In the genomic region with DNA sequence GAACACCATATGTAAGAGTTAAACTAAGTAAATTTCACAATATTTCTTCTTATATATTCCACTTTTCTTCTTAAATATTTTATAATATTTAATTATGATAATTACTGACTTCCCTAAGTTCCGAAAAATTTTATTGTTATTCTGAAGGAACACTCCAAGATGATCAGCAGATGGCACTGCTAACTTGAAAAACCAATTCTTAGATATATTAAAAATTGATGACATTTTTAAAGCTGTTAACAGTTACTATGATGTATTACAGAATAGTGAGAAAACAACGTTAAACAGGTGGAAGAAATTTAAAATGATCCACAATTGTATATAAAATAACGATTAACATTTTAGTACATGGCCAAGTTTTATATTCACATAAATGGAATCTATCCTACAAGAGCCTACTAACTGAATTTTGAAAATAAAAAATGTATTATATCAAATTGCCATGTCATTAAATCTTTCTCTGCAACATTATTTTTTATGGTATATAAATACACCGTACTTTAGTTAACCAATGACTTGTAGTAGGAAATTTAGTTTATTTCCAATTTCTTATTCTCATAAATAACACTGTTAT, we compare ENCODE assay signal across 9 cellular contexts. TPM values are rescaled to one million over a fixed set of nuclear protein-coding genes. Genes with fewer than 3 reads are reported as not detected.
DNase-seq lines count a peak whose midpoint lies in the region; ATAC-seq, FAIRE-seq and TF ChIP-seq lines count a peak whose summit lies in the region.
"Had no signal": no experiment of that assay in that cellular context is flagged by ENCODE, and none has a peak within 500 bp of the region (broad histone marks: within the 10 kb centered on the region; RNA-seq: fewer than 3 reads in every experiment).

No MANE protein-coding gene starts in this region.

- H3K27me3 ChIP-seq in cardiac muscle cell (peaks cover 7% of the 10 kb centered on the region), transverse colon (no peaks in the 10 kb centered on the region)
- H3K27me3 ChIP-seq: gastroesophageal sphincter had no signal

- in situ Hi-C loops in SK-MEL-5 (cut with HindIII; ENCODE audit: low pct_unique_long_range_greater_than_20kb, low sequenced_read_pairs): no loop called here
- in situ Hi-C loops in transverse colon (cut with MboI; ENCODE audit: low pct_ligation_motif_present in 1 of 4, low pct_unique_long_range_greater_than_20kb in 1 of 4, low sequenced_read_pairs in 3 of 4): loop anchor here in 3 of 4 donors (5.0 to 25.0 kb wide), 3 partner anchors 659 to 674 kb away; no protein-coding TSS in a partner anchor

- POLR2A ChIA-PET in activated CD4-positive, alpha-beta T cell treated with anti-CD3 and anti-CD28 coated beads, Interleukin-2, amount 10 ng/mL, durations not matched to agents 7 days and 5 days (lab: Charles Lee): no interaction called here

- no peaks in the 10 kb centered on the region for H3K36me3 ChIP-seq in cardiac muscle cell
- H3K36me3 ChIP-seq in transverse colon: no peaks in the 10 kb centered on the region
- H3K36me3 ChIP-seq: gastroesophageal sphincter had no signal

- H3K27me3 Mint-ChIP-seq in activated CD4-positive, alpha-beta T cell treated with anti-CD3 and anti-CD28 coated beads, Interleukin-2, amount 10 ng/mL, durations not matched to agents 7 days and 5 days: peaks cover 4% of the 10 kb centered on the region

- H3K4me1 ChIP-seq in cardiac muscle cell (ENCODE audit: low read depth): no peaks in the 10 kb centered on the region
- H3K4me1 ChIP-seq in transverse colon: no peaks in the 10 kb centered on the region
- H3K4me1 ChIP-seq: gastroesophageal sphincter had no signal

- TF ChIP-seq CTCF in cardiac muscle cell (IDR thresholded peaks at IDR 0.05; ENCODE audit: low read depth, low read length) (peak; percentile 47), transverse colon (IDR thresholded peaks at IDR 0.05) (peak; percentile 23 to 39 (median 30))

- ATAC-seq in left cardiac atrium: no peak
- ATAC-seq: gastroesophageal sphincter had no signal

- H3K4me3 ChIP-seq in cardiac muscle cell (no peak overlapping the region), transverse colon (no peak overlapping the region)
- H3K4me3 ChIP-seq: gastroesophageal sphincter had no signal

- no peaks in the 10 kb centered on the region for H3K4me1 Mint-ChIP-seq in activated CD4-positive, alpha-beta T cell treated with anti-CD3 and anti-CD28 coated beads, Interleukin-2, amount 10 ng/mL, durations not matched to agents 7 days and 5 days

- H3K36me3 Mint-ChIP-seq in activated CD4-positive, alpha-beta T cell treated with anti-CD3 and anti-CD28 coated beads, Interleukin-2, amount 10 ng/mL, durations not matched to agents 7 days and 5 days (ENCODE audit: low read depth): no peaks in the 10 kb centered on the region

- no peak overlapping the region for H3K4me3 Mint-ChIP-seq in activated CD4-positive, alpha-beta T cell treated with anti-CD3 and anti-CD28 coated beads, Interleukin-2, amount 10 ng/mL, durations not matched to agents 7 days and 5 days

- FAIRE-seq in frontal cortex (lab: Jason Lieb, UNC): peak; percentile 98

- peaks cover 5% of the 10 kb centered on the region for H3K9me3 Mint-ChIP-seq in activated CD4-positive, alpha-beta T cell treated with anti-CD3 and anti-CD28 coated beads, Interleukin-2, amount 10 ng/mL, durations not matched to agents 7 days and 5 days

- DNase-seq in cardiac muscle cell (ENCODE audit: low read depth in 1 of 2, low spot score in 1 of 2) (peak; percentile 18 to 63), left cardiac atrium (no peak), SK-MEL-5 (ENCODE audit: low read depth, low spot score) (peak; percentile 44), frontal cortex (ENCODE audit: low spot score in 2 of 2) (no peak), transverse colon (no peak), cortex of kidney (lab: John Stamatoyannopoulos, UW) (no peak)
- no peak for DNase-seq in stimulated activated CD4-positive, alpha-beta T cell treated with anti-CD3 and anti-CD28 coated beads, Interleukin-15, amount 100 ng/mL, for 24 hours
- no peak for DNase-seq in activated CD4-positive, alpha-beta T cell treated with anti-CD3 and anti-CD28 coated beads, Interleukin-2, amount 10 ng/mL, durations not matched to agents 7 days and 5 days

- intact Hi-C loops in left cardiac atrium (cut with DNase I) (loop anchor here (5.0 to 10.0 kb wide), 2 partner anchors 656 to 659 kb away; no protein-coding TSS in a partner anchor), transverse colon (cut with DNase I; ENCODE audit: low total_unique reads) (loop anchor here (10.0 kb wide), 1 partner anchor 666 kb away; no protein-coding TSS in a partner anchor)

- H3K27ac Mint-ChIP-seq in activated CD4-positive, alpha-beta T cell treated with anti-CD3 and anti-CD28 coated beads, Interleukin-2, amount 10 ng/mL, durations not matched to agents 7 days and 5 days: no peak overlapping the region

- H3K9me3 ChIP-seq in cardiac muscle cell (ENCODE audit: low read depth) (no peaks in the 10 kb centered on the region), transverse colon (peaks cover 7 to 20% of the 10 kb centered on the region in 2 donors)

- TF ChIP-seq EP300 in transverse colon (IDR thresholded peaks at IDR 0.05; ENCODE audit: low read depth): no peak

- 21 to 32% methylated on average over 4 of the region's 4 CpGs for WGBS in transverse colon (ENCODE audit: low coverage in 1 of 2), 2 donors

- H3K27ac ChIP-seq in cardiac muscle cell (no peak overlapping the region), transverse colon (no peak overlapping the region)
- H3K27ac ChIP-seq: gastroesophageal sphincter had no signal

- CTCF ChIA-PET in activated CD4-positive, alpha-beta T cell treated with anti-CD3 and anti-CD28 coated beads, Interleukin-2, amount 10 ng/mL, durations not matched to agents 7 days and 5 days (lab: Charles Lee): no interaction called here

- TF ChIP-seq POLR2A in transverse colon (IDR thresholded peaks at IDR 0.05): no peak

RNA-seq across cellular contexts. Expression of gene MUSK, which starts 30.1 kb away (rescaled TPM):
- total RNA-seq in cardiac muscle cell (not detected in 2 replicates), left cardiac atrium (1 to 10 TPM; 1.1 to 2.8 TPM), frontal cortex (under 0.01 TPM), transverse colon (1 to 10 TPM in 3 of 4 donors, not detected in 1; 2.2 to 5.6 (median 2.7) TPM)
- not detected in 2 replicates for polyA plus RNA-seq in cardiac muscle cell
- total RNA-seq in SK-MEL-5 (2014; rRNA removed; shearing (Covaris generic)): not detected in 2 replicates
- 0.13 TPM in 1 of 2 replicates, not detected in the other for polyA plus RNA-seq in SK-MEL-5 (2015; cell fraction: cytosol; rRNA removed)
- not detected in 2 replicates for polyA plus RNA-seq in SK-MEL-5 (2015; cell fraction: nucleus; rRNA removed)
- total RNA-seq in activated CD4-positive, alpha-beta T cell treated with anti-CD3 and anti-CD28 coated beads, Interleukin-2, amount 10 ng/mL, durations not matched to agents 7 days and 5 days: not detected

RNA-seq across cellular contexts. Expression of gene SVEP1, which starts 58.9 kb away (rescaled TPM):
- 2.8 and 4.4 TPM in 2 replicates for total RNA-seq in cardiac muscle cell
- polyA plus RNA-seq in cardiac muscle cell: 1.9 and 2.3 TPM in 2 replicates
- 10 to 100 TPM; 18.6 to 20.8 TPM for total RNA-seq in left cardiac atrium
- total RNA-seq in SK-MEL-5 (2014; rRNA removed; shearing (Covaris generic)): not detected in 2 replicates
- 0.01 TPM in 1 of 2 replicates, not detected in the other for polyA plus RNA-seq in SK-MEL-5 (2015; cell fraction: cytosol; rRNA removed)
- 0.02 TPM in 1 of 2 replicates, not detected in the other for polyA plus RNA-seq in SK-MEL-5 (2015; cell fraction: nucleus; rRNA removed)
- total RNA-seq in frontal cortex: 8.6 TPM
- 10 to 100 TPM; 13.9 to 26.8 (median 17.4) TPM for total RNA-seq in transverse colon
- total RNA-seq in activated CD4-positive, alpha-beta T cell treated with anti-CD3 and anti-CD28 coated beads, Interleukin-2, amount 10 ng/mL, durations not matched to agents 7 days and 5 days: not detected

Comparison
In these comparisons a context has a peak if more than half of its experiments do, and no peak if none do; other contexts are left out.
1. DNase-seq: peak in cardiac muscle cell (2 of 2) and SK-MEL-5 (single experiment); none in left cardiac atrium (single experiment), frontal cortex (0 of 2), transverse colon (single experiment), cortex of kidney (single experiment), stimulated activated CD4-positive, alpha-beta T cell treated with anti-CD3 and anti-CD28 coated beads, Interleukin-15, amount 100 ng/mL, for 24 hours (single experiment) and activated CD4-positive, alpha-beta T cell treated with anti-CD3 and anti-CD28 coated beads, Interleukin-2, amount 10 ng/mL, durations not matched to agents 7 days and 5 days (single experiment).